17 cellular contexts compared by ENCODE assay signal in genomic region chr4:154478547-154478946, GRCh38. TPM values are rescaled to one million over a fixed set of nuclear protein-coding genes. Genes with fewer than 3 reads are reported as not detected.
DNase-seq lines count a peak whose midpoint lies in the region; ATAC-seq and TF ChIP-seq lines count a peak whose summit lies in the region.
"Had no signal": no experiment of that assay in that cellular context is flagged by ENCODE, and none has a peak within 500 bp of the region (broad histone marks: within the 10 kb centered on the region; RNA-seq: fewer than 3 reads in every experiment).

No MANE protein-coding gene starts in this region.

- H3K9me3 Mint-ChIP-seq in activated naive CD8-positive, alpha-beta T cell treated with anti-CD3 and anti-CD28 coated beads, Interleukin-2, amount 50 U/mL, for 24 hours, result no peaks in the 10 kb centered on the region
- H3K9me3 Mint-ChIP-seq in MCF 10A (ENCODE audit: unreplicated experiment), result no peaks in the 10 kb centered on the region

- POLR2A ChIA-PET in MCF 10A (lab: Yijun Ruan, JAX), result no interaction called here

- H3K4me1 Mint-ChIP-seq in activated naive CD8-positive, alpha-beta T cell treated with anti-CD3 and anti-CD28 coated beads, Interleukin-2, amount 50 U/mL, for 24 hours, result no peaks in the 10 kb centered on the region
- H3K4me1 Mint-ChIP-seq in MCF 10A (ENCODE audit: insufficient read depth, unreplicated experiment), result no peaks in the 10 kb centered on the region

- no peak for DNase-seq in GM03348 (ENCODE audit: low spot score)
- no peak for DNase-seq in activated naive CD8-positive, alpha-beta T cell treated with anti-CD3 and anti-CD28 coated beads, Interleukin-2, amount 50 U/mL, for 24 hours
- no peak for DNase-seq in MCF 10A (ENCODE audit: unreplicated experiment)
- no peak for DNase-seq in activated gamma-delta T cell treated with Interleukin-2 at 50 U/mL for 16 hours
- DNase-seq: activated CD8-positive, alpha-beta memory T cell treated with anti-CD3 and anti-CD28 coated beads for 24 hours; activated naive CD4-positive, alpha-beta T cell; GDM1; NCI-H1048; NCI-H2227 treated with DMSO at 0.1 percent for 48 hours; psoas muscle had no signal

- peaks cover 9% of the 10 kb centered on the region for H3K27me3 Mint-ChIP-seq in activated naive CD8-positive, alpha-beta T cell treated with anti-CD3 and anti-CD28 coated beads, Interleukin-2, amount 50 U/mL, for 24 hours
- H3K27me3 Mint-ChIP-seq in MCF 10A (ENCODE audit: insufficient read depth, unreplicated experiment), result no peaks in the 10 kb centered on the region

- TF ChIP-seq CTCF in MCF 10A (IDR thresholded peaks at IDR 0.05; ENCODE audit: unreplicated experiment), result no peak

- no peaks in the 10 kb centered on the region for H3K36me3 Mint-ChIP-seq in activated naive CD8-positive, alpha-beta T cell treated with anti-CD3 and anti-CD28 coated beads, Interleukin-2, amount 50 U/mL, for 24 hours (ENCODE audit: low read depth)
- no peaks in the 10 kb centered on the region for H3K36me3 Mint-ChIP-seq in MCF 10A (ENCODE audit: insufficient read depth, unreplicated experiment)

- CTCF ChIA-PET in MCF 10A (lab: Yijun Ruan, JAX), result interaction anchor here (1.4 kb wide), 1 partner anchor 62 kb away, joined by 3 read pairs; no protein-coding TSS in a partner anchor

- H3K4me3 Mint-ChIP-seq in activated naive CD8-positive, alpha-beta T cell treated with anti-CD3 and anti-CD28 coated beads, Interleukin-2, amount 50 U/mL, for 24 hours, result no peak overlapping the region
- H3K4me3 Mint-ChIP-seq in MCF 10A (ENCODE audit: unreplicated experiment), result no peak overlapping the region

- BruUV-seq in MCF 10A (replicated peaks; lab: Mats Ljungman, UMichigan), result no TSS peak

- H3K27ac Mint-ChIP-seq in activated naive CD8-positive, alpha-beta T cell treated with anti-CD3 and anti-CD28 coated beads, Interleukin-2, amount 50 U/mL, for 24 hours, result no peak overlapping the region
- no peak overlapping the region for H3K27ac Mint-ChIP-seq in MCF 10A (ENCODE audit: low read depth, unreplicated experiment)

- intact Hi-C loops in MCF 10A (cut with micrococcal nuclease), result no loop called here

- ATAC-seq in GM18519 (IDR thresholded peaks at IDR 0.05; ENCODE audit: low FRiP score, unreplicated experiment) (peak; percentile 18), GM19467 (IDR thresholded peaks at IDR 0.05; ENCODE audit: unreplicated experiment) (peak; percentile 32), HG02840 (IDR thresholded peaks at IDR 0.05; ENCODE audit: low FRiP score, unreplicated experiment) (peak; percentile 46), HG03378 (IDR thresholded peaks at IDR 0.05; ENCODE audit: unreplicated experiment) (peak; percentile 9)
- no peak for ATAC-seq in activated naive CD8-positive, alpha-beta T cell treated with anti-CD3 and anti-CD28 coated beads, Interleukin-2, amount 50 U/mL, for 24 hours
- ATAC-seq: left lobe of liver, psoas muscle had no signal

RNA-seq across cellular contexts. Expression of gene DCHS2, which starts 13.1 kb away (rescaled TPM):
- total RNA-seq in MCF 10A (2022), result 0.02 and 0.17 TPM in 2 replicates
- total RNA-seq: fibroblast of lung, SK-MEL-5 had no signal
